ENCODE assay signal across 8 cellular contexts in the genomic region with DNA sequence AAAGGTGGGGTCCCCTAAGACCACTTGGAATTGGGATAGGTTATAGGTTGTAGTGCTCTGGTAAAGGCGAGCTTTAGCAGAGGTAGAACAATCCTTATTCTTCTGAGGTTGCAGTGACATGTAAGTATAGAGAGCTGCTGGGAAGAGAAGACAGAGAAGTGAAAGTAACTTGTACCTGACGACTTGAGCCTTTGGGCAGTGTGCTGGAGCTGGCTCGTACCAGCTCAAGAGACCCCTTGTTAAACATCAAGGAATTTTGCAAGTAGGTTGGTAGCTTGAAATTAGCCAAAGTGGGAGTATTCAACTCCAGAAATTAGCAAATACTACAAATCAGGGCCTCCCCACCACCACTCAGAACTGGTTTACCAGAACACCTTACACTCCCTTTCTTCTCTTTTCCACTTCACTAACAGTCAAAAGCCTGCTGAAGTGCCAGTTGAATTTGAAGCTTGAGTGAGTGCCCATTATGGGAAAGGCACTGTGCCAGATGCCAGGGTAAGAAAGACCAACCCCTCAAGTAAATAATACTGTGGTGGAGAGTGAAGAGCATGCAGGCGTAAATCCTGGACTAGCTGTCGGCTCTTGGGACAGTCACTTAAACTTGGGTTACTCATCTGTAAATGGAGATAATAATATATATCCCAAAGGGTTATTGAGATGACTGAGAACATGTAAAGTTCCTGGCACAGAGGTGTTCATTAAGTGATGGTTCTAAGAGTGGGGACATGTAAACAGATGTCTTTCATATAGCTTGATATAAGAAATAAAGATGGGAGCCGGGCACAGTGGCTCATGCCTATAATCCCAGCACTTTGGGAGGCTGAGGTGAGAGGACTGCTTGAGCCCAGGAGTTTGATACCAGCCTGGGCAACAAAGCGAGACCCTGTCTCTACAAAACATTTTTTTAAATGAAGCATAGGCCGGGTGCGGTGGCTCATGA. TPM values are rescaled to one million over a fixed set of nuclear protein-coding genes. Genes with fewer than 3 reads are reported as not detected.
DNase-seq lines count a peak whose midpoint lies in the region; ATAC-seq and TF ChIP-seq lines count a peak whose summit lies in the region.

No MANE protein-coding gene starts in this region.

- H3K4me2 ChIP-seq in DND-41 (ENCODE audit: insufficient read depth, low read length), result no peak overlapping the region

- ATAC-seq in DND-41 (ENCODE audit: insufficient read depth, low read depth), result peak; percentile 62
- peak; percentile 79 for ATAC-seq in GM21619 (IDR thresholded peaks at IDR 0.05; ENCODE audit: unreplicated experiment)
- ATAC-seq in gastrocnemius medialis, result no peak
- no peak for ATAC-seq in HG02973 (IDR thresholded peaks at IDR 0.05; ENCODE audit: unreplicated experiment)

- H3K36me3 Mint-ChIP-seq in activated naive CD8-positive, alpha-beta T cell treated with anti-CD3 and anti-CD28 coated beads for 36 hours, result peaks cover 2% of the 10 kb centered on the region
- no peaks in the 10 kb centered on the region for H3K36me3 Mint-ChIP-seq in nephron (ENCODE audit: low read depth)

- H3K79me2 ChIP-seq in DND-41 (ENCODE audit: insufficient read depth, low read length), result no peaks in the 10 kb centered on the region

- DNase-seq in DND-41 (no peak), NCI-H1417 treated with DMSO at 0.1 percent for 48 hours (lab: John Stamatoyannopoulos, UW) (peak; percentile 37), 8988T (no peak), gastrocnemius medialis (no peak)
- DNase-seq in activated naive CD8-positive, alpha-beta T cell treated with anti-CD3 and anti-CD28 coated beads for 36 hours, result no peak

- H3K4me1 ChIP-seq in DND-41 (ENCODE audit: insufficient read depth, low read length), result no peaks in the 10 kb centered on the region
- no peaks in the 10 kb centered on the region for H3K4me1 ChIP-seq in gastrocnemius medialis

- H3K4me3 ChIP-seq in DND-41 (ENCODE audit: low read depth in 1 of 2, low read length in 2 of 2) (no peak overlapping the region), gastrocnemius medialis (peak overlapping the region in 1 of 4 donors; percentile 38)

- TF ChIP-seq CTCF in DND-41 (IDR thresholded peaks at IDR 0.05; ENCODE audit: borderline replicate concordance, extremely low read depth, low read length, poor library complexity, severe bottlenecking), result no peak
- TF ChIP-seq CTCF in nephron (IDR thresholded peaks at IDR 0.05; ENCODE audit: unreplicated experiment in 3 of 3), result no peak
- no peak for TF ChIP-seq CTCF in gastrocnemius medialis (IDR thresholded peaks at IDR 0.05 in 4 of 5, conservative IDR thresholded peaks at IDR 0.05 in 1 of 5)

- H2AFZ ChIP-seq in DND-41 (ENCODE audit: low read depth, low read length), result peak overlapping the region; percentile 20; the same call in 1 of the 2 replicates

- in situ Hi-C loops in gastrocnemius medialis (cut with MboI; ENCODE audit: low sequenced_read_pairs in 4 of 4), result loop anchor here in 1 of 4 donors (25.0 kb wide), 1 partner anchor 339 kb away; the partner anchor contains the start of gene HSP90B1

- H3K4me3 Mint-ChIP-seq in activated naive CD8-positive, alpha-beta T cell treated with anti-CD3 and anti-CD28 coated beads for 36 hours, result peak overlapping the region; percentile 40
- no peak overlapping the region for H3K4me3 Mint-ChIP-seq in nephron

- H3K27me3 ChIP-seq in DND-41 (ENCODE audit: insufficient read depth, low read length, poor library complexity) (no peaks in the 10 kb centered on the region), gastrocnemius medialis (no peaks in the 10 kb centered on the region)

- peaks cover 4% of the 10 kb centered on the region for H3K27me3 Mint-ChIP-seq in activated naive CD8-positive, alpha-beta T cell treated with anti-CD3 and anti-CD28 coated beads for 36 hours
- H3K27me3 Mint-ChIP-seq in nephron (ENCODE audit: low read depth), result no peaks in the 10 kb centered on the region

- H4K20me1 ChIP-seq in DND-41 (ENCODE audit: insufficient read depth, low read length), result no peaks in the 10 kb centered on the region

- no peaks in the 10 kb centered on the region for H3K36me3 ChIP-seq in DND-41 (ENCODE audit: insufficient read depth, low read length)
- no peaks in the 10 kb centered on the region for H3K36me3 ChIP-seq in gastrocnemius medialis

- H3K27ac ChIP-seq in DND-41 (ENCODE audit: low read length) (no peak overlapping the region), gastrocnemius medialis (no peak overlapping the region)

- TF ChIP-seq POLR2A in gastrocnemius medialis (IDR thresholded peaks at IDR 0.05), result no peak

- H3K9ac ChIP-seq in DND-41 (ENCODE audit: low read depth, low read length), result no peak overlapping the region

- peaks cover 6% of the 10 kb centered on the region for H3K4me1 Mint-ChIP-seq in activated naive CD8-positive, alpha-beta T cell treated with anti-CD3 and anti-CD28 coated beads for 36 hours
- H3K4me1 Mint-ChIP-seq in nephron, result no peaks in the 10 kb centered on the region

- no peaks in the 10 kb centered on the region for H3K9me3 Mint-ChIP-seq in activated naive CD8-positive, alpha-beta T cell treated with anti-CD3 and anti-CD28 coated beads for 36 hours
- peaks cover 6% of the 10 kb centered on the region for H3K9me3 Mint-ChIP-seq in nephron

- no peaks in the 10 kb centered on the region for H3K9me3 ChIP-seq in DND-41 (ENCODE audit: insufficient read depth, low read length, severe bottlenecking)
- H3K9me3 ChIP-seq in gastrocnemius medialis, result no peaks in the 10 kb centered on the region

- intact Hi-C loops in gastrocnemius medialis (cut with DNase I; ENCODE audit: low total_unique reads), result no loop called here

- H3K27ac Mint-ChIP-seq in activated naive CD8-positive, alpha-beta T cell treated with anti-CD3 and anti-CD28 coated beads for 36 hours, result no peak overlapping the region
- peak overlapping the region in 2 of 3 experiments; percentile 32 to 67 for H3K27ac Mint-ChIP-seq in nephron

RNA-seq across cellular contexts. Expression of gene EID3, which starts 27.1 kb away (rescaled TPM):
- 1 to 10 TPM; 5.7 to 6.4 TPM for total RNA-seq in activated naive CD8-positive, alpha-beta T cell treated with anti-CD3 and anti-CD28 coated beads for 36 hours
- total RNA-seq in gastrocnemius medialis, result 1 to 10 TPM in 2 of 4 donors, under 1 TPM in 2; 0.51 to 3.4 (median 1.00) TPM

Comparison
In these comparisons a context has a peak if more than half of its experiments do, and no peak if none do; other contexts are left out.
1. ATAC-seq: peak in DND-41 (single experiment) and GM21619 (single experiment); none in gastrocnemius medialis (0 of 2) and HG02973 (single experiment).